21 cellular contexts compared by ENCODE assay signal in the genomic region with DNA sequence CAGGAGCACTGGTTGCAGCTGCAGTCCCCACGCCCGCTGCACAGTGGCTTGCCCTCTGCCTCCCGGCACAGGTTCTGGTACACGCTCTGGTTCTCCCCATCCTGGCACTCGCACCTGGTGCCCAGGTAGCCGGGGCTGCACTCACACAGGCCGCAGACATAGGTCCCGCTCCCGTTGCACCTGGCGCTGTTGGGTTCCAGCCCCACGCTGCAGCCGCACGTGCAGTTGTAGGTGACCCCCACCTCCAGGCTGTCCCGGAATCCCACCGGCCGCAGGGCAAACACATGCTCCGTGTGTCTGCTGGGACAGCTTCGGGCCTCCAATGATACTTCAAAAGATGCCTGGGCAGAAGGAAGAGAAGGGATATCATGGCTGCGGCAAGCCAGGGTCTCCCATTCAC.
DNase-seq lines count a peak whose midpoint lies in the region; FAIRE-seq and TF ChIP-seq lines count a peak whose summit lies in the region.
"Had no signal": no experiment of that assay in that cellular context is flagged by ENCODE, and none has a peak within 500 bp of the region (broad histone marks: within the 10 kb centered on the region; RNA-seq: fewer than 3 reads in every experiment).

No MANE protein-coding gene starts in this region.

- H3K9me3 ChIP-seq in MG63 = no peaks in the 10 kb centered on the region
- H3K9me3 ChIP-seq: A549; BLaER1 treated with 17β-estradiol and CSF1 and Interleukin-3, amounts not matched to agents 10 nM and 100 nM; Caco-2 had no signal

- H3K4me3 ChIP-seq in MG63 = no peak overlapping the region
- H3K4me3 ChIP-seq: A549; BLaER1 treated with 17β-estradiol and CSF1 and Interleukin-3, amounts not matched to agents 10 nM and 100 nM had no signal

- TF ChIP-seq CTCF in nephron progenitor cell (IDR thresholded peaks at IDR 0.05) = no peak

- peaks cover 2% of the 10 kb centered on the region for H3K27me3 Mint-ChIP-seq in nephron progenitor cell (ENCODE audit: low read depth, poor library complexity)
- H3K27me3 Mint-ChIP-seq: CD4-positive, alpha-beta T cell had no signal

- H3K4me1 Mint-ChIP-seq in nephron progenitor cell = peaks cover 36% of the 10 kb centered on the region
- H3K4me1 Mint-ChIP-seq: B cell had no signal

- no peak overlapping the region for H3K4me3 Mint-ChIP-seq in nephron progenitor cell
- H3K4me3 Mint-ChIP-seq: B cell; CD4-positive, alpha-beta T cell; CD8-positive, alpha-beta T cell had no signal

- peak; percentile 4 for FAIRE-seq in HTR-8/SVneo (lab: Jason Lieb, UNC)
- FAIRE-seq: A549, D721Med, G401.6, GM12891, GM19239 had no signal

- peak; percentile 7 for DNase-seq in activated gamma-delta T cell (lab: John Stamatoyannopoulos, UW)
- DNase-seq in activated gamma-delta T cell treated with Interleukin-2 at 50 U/mL for 16 hours = no peak
- no peak for DNase-seq in HTR-8/SVneo (ENCODE audit: insufficient read length, low spot score)
- no peak for DNase-seq in nephron progenitor cell
- DNase-seq in posterior vena cava (ENCODE audit: low spot score) = peak; percentile 84
- DNase-seq in MG63 = no peak
- no peak for DNase-seq in NCI-H2196 treated with DMSO at 0.1 percent for 48 hours (lab: John Stamatoyannopoulos, UW; ENCODE audit: unreplicated experiment)
- DNase-seq: AML-193; Caco-2; Calu3; CD4-positive, alpha-beta T cell; CD8-positive, alpha-beta T cell; DMS79 treated with DMSO at 0.1 percent for 48 hours; GF-D8 had no signal

- intact Hi-C loops in posterior vena cava (cut with DNase I) = no loop called here

- H3K27me3 ChIP-seq in MG63 = no peaks in the 10 kb centered on the region
- H3K27me3 ChIP-seq: BLaER1 treated with 17β-estradiol and CSF1 and Interleukin-3, amounts not matched to agents 10 nM and 100 nM had no signal

- peak overlapping the region; percentile 39 for H3K27ac Mint-ChIP-seq in nephron progenitor cell
- H3K27ac Mint-ChIP-seq: B cell; CD4-positive, alpha-beta T cell; CD8-positive, alpha-beta T cell had no signal

- peaks cover 4% of the 10 kb centered on the region for H3K36me3 ChIP-seq in MG63

- no peaks in the 10 kb centered on the region for H3K9me3 Mint-ChIP-seq in nephron progenitor cell
- H3K9me3 Mint-ChIP-seq: CD4-positive, alpha-beta T cell; CD8-positive, alpha-beta T cell had no signal

- H3K36me3 Mint-ChIP-seq in nephron progenitor cell (ENCODE audit: low read depth) = peaks cover 31% of the 10 kb centered on the region
- H3K36me3 Mint-ChIP-seq: CD8-positive, alpha-beta T cell had no signal

Comparison
In these comparisons a context has a peak if more than half of its experiments do, and no peak if none do; other contexts are left out.
1. DNase-seq: peak in activated gamma-delta T cell (single experiment) and posterior vena cava (single experiment); none in activated gamma-delta T cell treated with Interleukin-2 at 50 U/mL for 16 hours (single experiment), HTR-8/SVneo (single experiment), nephron progenitor cell (single experiment), MG63 (single experiment) and NCI-H2196 treated with DMSO at 0.1 percent for 48 hours (single experiment).